23 cellular contexts compared by ENCODE assay signal in the genomic region with DNA sequence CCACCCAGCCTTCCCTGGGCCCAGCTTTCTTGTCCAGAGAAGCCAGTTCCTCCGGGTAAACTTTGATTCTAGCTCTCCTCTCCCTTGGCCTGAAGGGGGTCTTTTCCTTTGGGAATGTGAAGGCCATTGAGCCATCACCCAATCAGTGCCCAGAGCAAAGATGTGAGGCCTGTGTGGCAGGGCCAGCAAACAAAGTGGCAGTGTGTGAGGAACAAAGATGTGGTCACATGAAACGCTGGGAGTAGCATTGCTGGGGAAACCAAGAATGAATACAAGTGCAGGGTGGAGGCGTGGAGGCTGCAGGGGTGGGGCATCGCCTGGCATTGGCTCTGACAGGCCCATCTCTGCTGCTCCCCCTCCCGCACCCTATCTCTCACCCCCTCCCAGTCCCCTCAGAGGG.
DNase-seq lines count a peak whose midpoint lies in the region; ATAC-seq and TF ChIP-seq lines count a peak whose summit lies in the region.
"Had no signal": no experiment of that assay in that cellular context is flagged by ENCODE, and none has a peak within 500 bp of the region (broad histone marks: within the 10 kb centered on the region; RNA-seq: fewer than 3 reads in every experiment).

No MANE protein-coding gene starts in this region.

- no peak overlapping the region for H3K9ac ChIP-seq in endodermal cell (ENCODE audit: extremely low read depth, low read length, poor library complexity, severe bottlenecking)

- 91 to 100% methylated on average over 1 to 4 of the region's 5 CpGs for WGBS in endodermal cell (ENCODE audit: insufficient coverage in 1 of 2, insufficient read length in 1 of 2), 2 experiments

- no peaks in the 10 kb centered on the region for H3K27me3 ChIP-seq in endodermal cell (ENCODE audit: control insufficient read depth, insufficient read depth, low read length, poor library complexity, severe bottlenecking)

- H3K9me3 ChIP-seq in endodermal cell (ENCODE audit: control insufficient read depth, low read length) = no peaks in the 10 kb centered on the region

- no peaks in the 10 kb centered on the region for H3K27me3 Mint-ChIP-seq in activated T-helper 17 cell treated with anti-CD3 and anti-CD28 coated beads, Interleukin-2, amount 50 U/mL, for 72 hours
- no peaks in the 10 kb centered on the region for H3K27me3 Mint-ChIP-seq in endodermal cell (ENCODE audit: insufficient read depth)
- no peaks in the 10 kb centered on the region for H3K27me3 Mint-ChIP-seq in activated CD4-positive, alpha-beta memory T cell treated with anti-CD3 and anti-CD28 coated beads, Interleukin-2, amount 10 ng/mL, durations not matched to agents 7 days and 5 days
- H3K27me3 Mint-ChIP-seq: CD8-positive, alpha-beta memory T cell; type B pancreatic cell had no signal

- H3K27ac ChIP-seq in endodermal cell (ENCODE audit: low read depth, low read length) = peak overlapping the region; percentile 80
- peak overlapping the region; percentile 98 for H3K27ac ChIP-seq in substantia nigra (ENCODE audit: low read depth, low read length, poor library complexity, severe bottlenecking)
- H3K27ac ChIP-seq: SK-N-MC, WERI-Rb-1 had no signal

- H3K9me3 Mint-ChIP-seq in activated T-helper 17 cell treated with anti-CD3 and anti-CD28 coated beads, Interleukin-2, amount 50 U/mL, for 72 hours = no peaks in the 10 kb centered on the region
- no peaks in the 10 kb centered on the region for H3K9me3 Mint-ChIP-seq in endodermal cell
- no peaks in the 10 kb centered on the region for H3K9me3 Mint-ChIP-seq in activated CD4-positive, alpha-beta memory T cell treated with anti-CD3 and anti-CD28 coated beads, Interleukin-2, amount 10 ng/mL, durations not matched to agents 7 days and 5 days
- H3K9me3 Mint-ChIP-seq: CD8-positive, alpha-beta memory T cell; T-helper 2 cell treated with Interferon-gamma antibody and Interleukin-4, amounts not matched to agents 5 μg/mL and 100 μg/mL, for 36 hours; type B pancreatic cell had no signal

- no peak overlapping the region for H3K4me3 ChIP-seq in endodermal cell (ENCODE audit: low read length)
- H3K4me3 ChIP-seq: GM12878, SK-N-MC had no signal

- no peaks in the 10 kb centered on the region for H3K4me1 Mint-ChIP-seq in activated T-helper 17 cell treated with anti-CD3 and anti-CD28 coated beads, Interleukin-2, amount 50 U/mL, for 72 hours
- H3K4me1 Mint-ChIP-seq in endodermal cell = no peaks in the 10 kb centered on the region
- H3K4me1 Mint-ChIP-seq in activated CD4-positive, alpha-beta memory T cell treated with anti-CD3 and anti-CD28 coated beads, Interleukin-2, amount 10 ng/mL, durations not matched to agents 7 days and 5 days = peaks cover 11% of the 10 kb centered on the region

- H3K36me3 Mint-ChIP-seq in activated T-helper 17 cell treated with anti-CD3 and anti-CD28 coated beads, Interleukin-2, amount 50 U/mL, for 72 hours (ENCODE audit: low read depth) = peaks cover 53% of the 10 kb centered on the region
- H3K36me3 Mint-ChIP-seq in endodermal cell (ENCODE audit: low read depth) = peaks cover 40% of the 10 kb centered on the region
- H3K36me3 Mint-ChIP-seq in activated CD4-positive, alpha-beta memory T cell treated with anti-CD3 and anti-CD28 coated beads, Interleukin-2, amount 10 ng/mL, durations not matched to agents 7 days and 5 days (ENCODE audit: low read depth) = peaks cover 8% of the 10 kb centered on the region

- CTCF ChIA-PET in activated CD4-positive, alpha-beta memory T cell treated with anti-CD3 and anti-CD28 coated beads, Interleukin-2, amount 10 ng/mL, durations not matched to agents 7 days and 5 days (lab: Charles Lee) = no interaction called here

- DNase-seq in endodermal cell = no peak
- peak; percentile 94 for DNase-seq in midbrain (lab: John Stamatoyannopoulos, UW)
- DNase-seq in substantia nigra (lab: John Stamatoyannopoulos, UW) = peak; percentile 37 to 95 (median 85)
- DNase-seq in NCI-H82 treated with DMSO at 0.1 percent for 48 hours (lab: John Stamatoyannopoulos, UW; ENCODE audit: unreplicated experiment) = no peak
- no peak for DNase-seq in NOMO-1 (lab: John Stamatoyannopoulos, UW; ENCODE audit: unreplicated experiment in 2 of 2)
- DNase-seq in NCI-H2029 treated with DMSO at 0.1 percent for 48 hours (lab: John Stamatoyannopoulos, UW) = no peak
- DNase-seq in activated CD4-positive, alpha-beta memory T cell treated with anti-CD3 and anti-CD28 coated beads, Interleukin-2, amount 10 ng/mL, durations not matched to agents 7 days and 5 days = no peak
- DNase-seq: activated CD4-positive, alpha-beta T cell treated with anti-CD3 and anti-CD28 coated beads, Interleukin-2, amount 50 U/mL, for 1 hour; activated CD8-positive, alpha-beta memory T cell treated with anti-CD3 and anti-CD28 coated beads, Interleukin-2, amount 50 U/mL, for 4 hours; CD8-positive, alpha-beta memory T cell; IMR-90; NCI-H1436; NCI-H774; OCI-M1; stimulated activated CD4-positive, alpha-beta T cell treated with anti-CD3 and anti-CD28 coated beads, Interleukin-1b, Interleukin-23, amount 100 ng/mL, for 48 hours; stimulated activated naive CD4-positive, alpha-beta T cell; WERI-Rb-1 had no signal

- H3K4me3 Mint-ChIP-seq in activated T-helper 17 cell treated with anti-CD3 and anti-CD28 coated beads, Interleukin-2, amount 50 U/mL, for 72 hours = no peak overlapping the region
- H3K4me3 Mint-ChIP-seq in endodermal cell = no peak overlapping the region
- H3K4me3 Mint-ChIP-seq in activated CD4-positive, alpha-beta memory T cell treated with anti-CD3 and anti-CD28 coated beads, Interleukin-2, amount 10 ng/mL, durations not matched to agents 7 days and 5 days = no peak overlapping the region
- H3K4me3 Mint-ChIP-seq: CD8-positive, alpha-beta memory T cell; T-helper 2 cell treated with Interferon-gamma antibody and Interleukin-4, amounts not matched to agents 5 μg/mL and 100 μg/mL, for 36 hours; type B pancreatic cell had no signal

- H3K36me3 ChIP-seq in endodermal cell (ENCODE audit: control insufficient read depth, insufficient read depth, low read length) = peaks cover 32% of the 10 kb centered on the region

- POLR2A ChIA-PET in activated CD4-positive, alpha-beta memory T cell treated with anti-CD3 and anti-CD28 coated beads, Interleukin-2, amount 10 ng/mL, durations not matched to agents 7 days and 5 days (lab: Charles Lee) = no interaction called here

- no peak for TF ChIP-seq CTCF in endodermal cell (conservative IDR thresholded peaks at IDR 0.05)

- peak overlapping the region; percentile 15 for H3K27ac Mint-ChIP-seq in activated T-helper 17 cell treated with anti-CD3 and anti-CD28 coated beads, Interleukin-2, amount 50 U/mL, for 72 hours
- H3K27ac Mint-ChIP-seq in endodermal cell = no peak overlapping the region
- H3K27ac Mint-ChIP-seq in activated CD4-positive, alpha-beta memory T cell treated with anti-CD3 and anti-CD28 coated beads, Interleukin-2, amount 10 ng/mL, durations not matched to agents 7 days and 5 days = no peak overlapping the region
- H3K27ac Mint-ChIP-seq: CD8-positive, alpha-beta memory T cell; T-helper 2 cell treated with Interferon-gamma antibody and Interleukin-4, amounts not matched to agents 5 μg/mL and 100 μg/mL, for 36 hours; type B pancreatic cell had no signal

- H3K4me1 ChIP-seq in endodermal cell (ENCODE audit: control insufficient read depth, insufficient read depth, low read length) = no peaks in the 10 kb centered on the region

- no peak for ATAC-seq in activated T-helper 17 cell treated with anti-CD3 and anti-CD28 coated beads, Interleukin-2, amount 50 U/mL, for 72 hours (replicated peaks)
- ATAC-seq: GM12878, left lobe of liver had no signal

Comparison
In these comparisons a context has a peak if more than half of its experiments do, and no peak if none do; other contexts are left out.
1. DNase-seq: peak in midbrain (single experiment) and substantia nigra (49 of 49); none in endodermal cell (single experiment), NCI-H82 treated with DMSO at 0.1 percent for 48 hours (single experiment), NOMO-1 (0 of 2), NCI-H2029 treated with DMSO at 0.1 percent for 48 hours (single experiment) and activated CD4-positive, alpha-beta memory T cell treated with anti-CD3 and anti-CD28 coated beads, Interleukin-2, amount 10 ng/mL, durations not matched to agents 7 days and 5 days (single experiment).